Comparison of ENCODE assay signal across 8 cellular contexts in genomic region chr3:101512521-101513418, GRCh38. TPM values are rescaled to one million over a fixed set of nuclear protein-coding genes. Genes with fewer than 3 reads are reported as not detected.
DNase-seq lines count a peak whose midpoint lies in the region; ATAC-seq and TF ChIP-seq lines count a peak whose summit lies in the region.

TSS of gene SENP7 (minus strand) at chr3:101513212. CDS start at chr3:101513130, 82 bp downstream.

- peak; percentile 85 for ATAC-seq in Right ventricle myocardium inferior

- H3K27ac ChIP-seq in SU-DHL-6 (ENCODE audit: low read depth, low read length) (peak within 1 kb of the TSS; percentile 44), parathyroid adenoma (peak within 1 kb of the TSS; percentile 95), tibial artery (peak within 1 kb of the TSS; percentile 92 to 95)

- intact Hi-C loops in Right ventricle myocardium inferior (cut with DNase I), result loop anchor here (5.0 kb wide), 1 partner anchor 60 kb away; the partner anchor contains the start of gene PCNP
- intact Hi-C loops in tibial artery (cut with DNase I; ENCODE audit: low total_unique reads), result loop anchor here (5.0 kb wide), 1 partner anchor 60 kb away; the partner anchor contains the start of gene PCNP

- H3K9me2 ChIP-seq in SU-DHL-6 (replicated peaks; ENCODE audit: insufficient read depth, low read length), result no peaks in the 10 kb centered on the region

- peak within 1 kb of the TSS; percentile 76 for H2AFZ ChIP-seq in SU-DHL-6 (ENCODE audit: low read depth, low read length, severe bottlenecking)
- peak within 1 kb of the TSS; percentile 96 for H2AFZ ChIP-seq in parathyroid adenoma

- DNase-seq in ELR (ENCODE audit: low read depth) (peak; percentile 89), HCEC 1CT (peak; percentile 81), NCI-H1092 (lab: John Stamatoyannopoulos, UW) (peak; percentile 76), Right ventricle myocardium inferior (ENCODE audit: missing footprints) (peak; percentile 91), tibial artery (peak; percentile 85 to 91)
- DNase-seq in activated naive CD8-positive, alpha-beta T cell treated with anti-CD3 and anti-CD28 coated beads, Interleukin-2, amount 50 U/mL, for 16 hours (ENCODE audit: low read depth, low spot score), result peak; percentile 39

- H3K36me3 ChIP-seq in SU-DHL-6 (ENCODE audit: low read length), result no peaks in the 10 kb centered on the region
- no peaks in the 10 kb centered on the region for H3K36me3 ChIP-seq in parathyroid adenoma (ENCODE audit: control insufficient read depth, insufficient read depth, low read length)
- H3K36me3 ChIP-seq in tibial artery, result no peaks in the 10 kb centered on the region

- peak within 1 kb of the TSS; percentile 90 for H3K4me2 ChIP-seq in SU-DHL-6 (ENCODE audit: low read depth, low read length, poor library complexity, severe bottlenecking)
- H3K4me2 ChIP-seq in parathyroid adenoma (ENCODE audit: low read length), result peak within 1 kb of the TSS; percentile 90

- H3K4me3 ChIP-seq in SU-DHL-6 (ENCODE audit: insufficient read depth, low read length, poor library complexity, severe bottlenecking), result peak within 1 kb of the TSS; percentile 67
- H3K4me3 ChIP-seq in parathyroid adenoma (ENCODE audit: low read depth, low read length), result peak within 1 kb of the TSS; percentile 88
- H3K4me3 ChIP-seq in tibial artery, result peak within 1 kb of the TSS; percentile 81 to 97

- H3K9me3 ChIP-seq in SU-DHL-6 (ENCODE audit: insufficient read depth, low read length) (no peaks in the 10 kb centered on the region), parathyroid adenoma (ENCODE audit: control insufficient read depth, low read length) (no peaks in the 10 kb centered on the region), tibial artery (no peaks in the 10 kb centered on the region)

- H3K27me3 ChIP-seq in SU-DHL-6 (ENCODE audit: low read length) (no peaks in the 10 kb centered on the region), parathyroid adenoma (ENCODE audit: control insufficient read depth, insufficient read depth, low read length) (no peaks in the 10 kb centered on the region), tibial artery (no peaks in the 10 kb centered on the region)

- no peaks in the 10 kb centered on the region; the same call in 1 of the 2 replicates for H3F3A ChIP-seq in SU-DHL-6 (ENCODE audit: insufficient read depth)

- peak within 1 kb of the TSS; percentile 71 for H3K9ac ChIP-seq in SU-DHL-6 (ENCODE audit: low read length)
- H3K9ac ChIP-seq in parathyroid adenoma, result peak within 1 kb of the TSS; percentile 90

- TF ChIP-seq CTCF in SU-DHL-6 (IDR thresholded peaks at IDR 0.05; ENCODE audit: insufficient read depth, low read length, poor library complexity, severe bottlenecking) (no peak), parathyroid adenoma (IDR thresholded peaks at IDR 0.05) (no peak), tibial artery (IDR thresholded peaks at IDR 0.05) (no peak)

- H3K79me2 ChIP-seq in SU-DHL-6 (ENCODE audit: insufficient read depth, low read length) (peaks cover 13% of the 10 kb centered on the region), parathyroid adenoma (peaks cover 3% of the 10 kb centered on the region)

- H4K20me1 ChIP-seq in SU-DHL-6 (ENCODE audit: low read depth, low read length), result no peaks in the 10 kb centered on the region

- no peaks in the 10 kb centered on the region for H3K4me1 ChIP-seq in parathyroid adenoma
- H3K4me1 ChIP-seq in tibial artery, result peaks cover 0 to 10% (median 5%) of the 10 kb centered on the region in 4 donors

RNA-seq across cellular contexts. Expression of gene SENP7, which starts in this region (rescaled TPM):
- 10.3 TPM for total RNA-seq in Right ventricle myocardium inferior

Comparison
In these comparisons a context has a peak if more than half of its experiments do, and no peak if none do; other contexts are left out.
1. Peak in every context shown above with its lines: DNase-seq, ATAC-seq, H3K4me3 ChIP-seq and H3K27ac ChIP-seq.
2. DNase-seq: peak in every context shown above with its lines; median percentile 91 in Right ventricle myocardium inferior; 89 in ELR; 88 in tibial artery; 81 in HCEC 1CT; 76 in NCI-H1092; 39 in activated naive CD8-positive, alpha-beta T cell treated with anti-CD3 and anti-CD28 coated beads, Interleukin-2, amount 50 U/mL, for 16 hours.
3. H3K27ac ChIP-seq: peak in every context shown above with its lines; median percentile 95 in parathyroid adenoma; 94 in tibial artery; 44 in SU-DHL-6.